In genomic region chr18:5890261-5890605, GRCh38 we compare ENCODE assay signal across 9 cellular contexts. TPM values are rescaled to one million over a fixed set of nuclear protein-coding genes. Genes with fewer than 3 reads are reported as not detected.
A peak's percentile ranks its signal among the peaks of the same experiment; 100 is the strongest.
DNase-seq lines count a peak whose midpoint lies in the region; ATAC-seq and TF ChIP-seq lines count a peak whose summit lies in the region.
"Had no signal": no experiment of that assay in that cellular context is flagged by ENCODE, and none has a peak within 500 bp of the region (broad histone marks: within the 10 kb centered on the region; RNA-seq: fewer than 3 reads in every experiment).

No MANE protein-coding gene starts in this region.

- H3K36me3 ChIP-seq in ectodermal cell (ENCODE audit: control insufficient read depth, insufficient read depth, low read length) (peaks cover 3% of the 10 kb centered on the region), uterus (no peaks in the 10 kb centered on the region)

- H3K4me3 ChIP-seq in ectodermal cell (ENCODE audit: insufficient read depth, low read depth, low read length) (peak overlapping the region; percentile 39), uterus (peak overlapping the region in 1 of 2 donors; percentile 44)

- H3K27ac ChIP-seq in ectodermal cell (ENCODE audit: insufficient read depth, low read depth, low read length, poor library complexity, severe bottlenecking) (no peak overlapping the region), uterus (no peak overlapping the region), RWPE1 (no peak overlapping the region)

- peak; percentile 27 for ATAC-seq in GM18868 (IDR thresholded peaks at IDR 0.05; ENCODE audit: unreplicated experiment)
- peak; percentile 31 for ATAC-seq in HG02884 (IDR thresholded peaks at IDR 0.05; ENCODE audit: unreplicated experiment)

- CTCF ChIA-PET in RWPE1 (lab: Yijun Ruan, JAX), result interaction anchor here (0.6 kb wide), 1 partner anchor 23 kb away, joined by 3 read pairs; no protein-coding TSS in a partner anchor

- POLR2A ChIA-PET in RWPE1 (lab: Yijun Ruan, JAX; ENCODE audit: low non-redundant PET), result no interaction called here

- WGBS in ectodermal cell, 2 experiments, result 34% methylated on average over 26 of the region's 26 CpGs

- H3K27me3 ChIP-seq in ectodermal cell (ENCODE audit: control insufficient read depth, insufficient read depth, low read length, poor library complexity, severe bottlenecking), result peaks cover 32% of the 10 kb centered on the region
- H3K27me3 ChIP-seq in uterus, result peaks cover 4 to 27% of the 10 kb centered on the region in 2 donors

- no peak for TF ChIP-seq CTCF in GM13976 (IDR thresholded peaks at IDR 0.05; ENCODE audit: borderline replicate concordance, control extremely low read depth, extremely low read depth, insufficient read depth, missing control alignments)
- no peak for TF ChIP-seq CTCF in uterus (IDR thresholded peaks at IDR 0.05)
- no peak for TF ChIP-seq CTCF in RWPE1 (conservative IDR thresholded peaks at IDR 0.05; ENCODE audit: low read depth)

- H3K9me3 ChIP-seq in ectodermal cell (ENCODE audit: control insufficient read depth, low read length) (no peaks in the 10 kb centered on the region), uterus (no peaks in the 10 kb centered on the region)

- DNase-seq in posterior cingulate gyrus (peak in 6 of 10 donors; percentile 20 to 93 (median 57)), GM13976 (ENCODE audit: low spot score) (no peak), uterus (no peak), RWPE1 (ENCODE audit: low spot score) (no peak), NCI-H1105 (lab: John Stamatoyannopoulos, UW) (no peak)
- DNase-seq: mammary epithelial cell had no signal

- intact Hi-C loops in posterior cingulate gyrus (cut with DNase I), result no loop called here
- intact Hi-C loops in uterus (cut with DNase I; ENCODE audit: low total_unique reads), result no loop called here

- TF ChIP-seq POLR2A in uterus (IDR thresholded peaks at IDR 0.05), result no peak

- H3K4me1 ChIP-seq in ectodermal cell (ENCODE audit: control insufficient read depth, insufficient read depth, low read length) (peaks cover 19% of the 10 kb centered on the region), uterus (peaks cover 0 to 11% of the 10 kb centered on the region in 2 donors)

- in situ Hi-C loops in GM13976 (cut with MboI; ENCODE audit: low sequenced_read_pairs, unreplicated experiment), result loop anchor here (10.0 kb wide), 1 partner anchor 325 kb away; no protein-coding TSS in a partner anchor

RNA-seq across cellular contexts. Expression of gene TMEM200C, which starts 5.1 kb away (rescaled TPM):
- polyA plus RNA-seq in ectodermal cell (2013, experiment 1 of 4), result 9.5 TPM
- 6.8 TPM for polyA plus RNA-seq in ectodermal cell (2013, experiment 2 of 4)
- 8.0 TPM for polyA plus RNA-seq in ectodermal cell (2013, experiment 3 of 4)
- 8.5 TPM for polyA plus RNA-seq in ectodermal cell (2013, experiment 4 of 4)
- 1 to 10 TPM in 1 of 4 donors, under 1 TPM in 1, not detected in 2; 0.69 to 1.6 TPM for total RNA-seq in uterus
- polyA plus RNA-seq: mammary epithelial cell had no signal

Comparison
In these comparisons a context has a peak if more than half of its experiments do, and no peak if none do; other contexts are left out.
1. DNase-seq: peak in posterior cingulate gyrus (6 of 10); none in GM13976 (single experiment), uterus (0 of 2), RWPE1 (single experiment) and NCI-H1105 (single experiment).